26 cellular contexts compared by ENCODE assay signal in genomic region chr9:126875780-126876510, GRCh38. TPM values are rescaled to one million over a fixed set of nuclear protein-coding genes. Genes with fewer than 3 reads are reported as not detected.
DNase-seq lines count a peak whose midpoint lies in the region; ATAC-seq, FAIRE-seq and TF ChIP-seq lines count a peak whose summit lies in the region.
"Had no signal": no experiment of that assay in that cellular context is flagged by ENCODE, and none has a peak within 500 bp of the region (broad histone marks: within the 10 kb centered on the region; RNA-seq: fewer than 3 reads in every experiment).

No MANE protein-coding gene starts in this region.

- H3K27me3 ChIP-seq in right atrium auricular region: no peaks in the 10 kb centered on the region
- H3K27me3 ChIP-seq: brain microvascular endothelial cell, esophagus squamous epithelium, upper lobe of left lung had no signal

- no peaks in the 10 kb centered on the region for H3K27me3 Mint-ChIP-seq in T-helper 1 cell treated with Interleukin-12 subunit alpha and Interleukin-12 subunit beta and Interleukin-4 antibody, amounts not matched to agents 30 μg/mL and 1 μg/mL, for 36 hours (ENCODE audit: low read depth)
- no peaks in the 10 kb centered on the region for H3K27me3 Mint-ChIP-seq in effector memory CD8-positive, alpha-beta T cell
- H3K27me3 Mint-ChIP-seq in nephron progenitor cell (ENCODE audit: low read depth, poor library complexity): no peaks in the 10 kb centered on the region
- H3K27me3 Mint-ChIP-seq: activated CD4-positive, alpha-beta T cell treated with anti-CD3 and anti-CD28 coated beads for 36 hours had no signal

- H3K27ac ChIP-seq in right atrium auricular region: no peak overlapping the region
- H3K27ac ChIP-seq: 22Rv1, brain microvascular endothelial cell, esophagus squamous epithelium, left ventricle myocardium inferior, prostate gland, upper lobe of left lung had no signal

- peaks cover 16% of the 10 kb centered on the region for H3K36me3 ChIP-seq in right atrium auricular region
- H3K36me3 ChIP-seq: prostate gland had no signal

- TF ChIP-seq CTCF in nephron progenitor cell (IDR thresholded peaks at IDR 0.05): no peak
- no peak for TF ChIP-seq CTCF in right atrium auricular region (IDR thresholded peaks at IDR 0.05)

- no peak for TF ChIP-seq POLR2A in H54 (IDR thresholded peaks at IDR 0.05; ENCODE audit: low read depth, low read length)

- H3K4me3 Mint-ChIP-seq in T-helper 1 cell treated with Interleukin-12 subunit alpha and Interleukin-12 subunit beta and Interleukin-4 antibody, amounts not matched to agents 30 μg/mL and 1 μg/mL, for 36 hours: no peak overlapping the region
- no peak overlapping the region for H3K4me3 Mint-ChIP-seq in effector memory CD8-positive, alpha-beta T cell
- no peak overlapping the region for H3K4me3 Mint-ChIP-seq in nephron progenitor cell
- H3K4me3 Mint-ChIP-seq: activated CD4-positive, alpha-beta T cell treated with anti-CD3 and anti-CD28 coated beads for 36 hours had no signal

- H3K36me3 Mint-ChIP-seq in T-helper 1 cell treated with Interleukin-12 subunit alpha and Interleukin-12 subunit beta and Interleukin-4 antibody, amounts not matched to agents 30 μg/mL and 1 μg/mL, for 36 hours (ENCODE audit: low read depth): peaks cover 21% of the 10 kb centered on the region
- peaks cover 16% of the 10 kb centered on the region for H3K36me3 Mint-ChIP-seq in effector memory CD8-positive, alpha-beta T cell (ENCODE audit: insufficient read depth)
- peaks cover 51% of the 10 kb centered on the region for H3K36me3 Mint-ChIP-seq in nephron progenitor cell (ENCODE audit: low read depth)

- no peak for ATAC-seq in effector memory CD8-positive, alpha-beta T cell (replicated peaks)
- no peak for ATAC-seq in GM21786 (IDR thresholded peaks at IDR 0.05; ENCODE audit: unreplicated experiment)
- ATAC-seq: activated CD4-positive, alpha-beta T cell treated with anti-CD3 and anti-CD28 coated beads for 36 hours; Panc1 had no signal

- H3K4me3 ChIP-seq in right atrium auricular region: no peak overlapping the region
- H3K4me3 ChIP-seq: esophagus squamous epithelium, left ventricle myocardium inferior, prostate gland, upper lobe of left lung had no signal

- peaks cover 0 to 3% of the 10 kb centered on the region in 2 donors for H3K4me1 ChIP-seq in right atrium auricular region
- H3K4me1 ChIP-seq: prostate gland had no signal

- peaks cover 18% of the 10 kb centered on the region for H3K4me1 Mint-ChIP-seq in T-helper 1 cell treated with Interleukin-12 subunit alpha and Interleukin-12 subunit beta and Interleukin-4 antibody, amounts not matched to agents 30 μg/mL and 1 μg/mL, for 36 hours (ENCODE audit: low read depth)
- peaks cover 24 to 36% of the 10 kb centered on the region in 2 donors for H3K4me1 Mint-ChIP-seq in effector memory CD8-positive, alpha-beta T cell (ENCODE audit: low read depth in 2 of 2)
- peaks cover 5% of the 10 kb centered on the region for H3K4me1 Mint-ChIP-seq in nephron progenitor cell

- FAIRE-seq in H54 (lab: Jason Lieb, UNC): peak; percentile 60
- FAIRE-seq: colon, frontal cortex, H1 had no signal

- H3K27ac Mint-ChIP-seq in T-helper 1 cell treated with Interleukin-12 subunit alpha and Interleukin-12 subunit beta and Interleukin-4 antibody, amounts not matched to agents 30 μg/mL and 1 μg/mL, for 36 hours: peak overlapping the region; percentile 47
- H3K27ac Mint-ChIP-seq in effector memory CD8-positive, alpha-beta T cell: peak overlapping the region; percentile 72 to 76
- peak overlapping the region; percentile 76 for H3K27ac Mint-ChIP-seq in nephron progenitor cell

- H3K9me3 Mint-ChIP-seq in T-helper 1 cell treated with Interleukin-12 subunit alpha and Interleukin-12 subunit beta and Interleukin-4 antibody, amounts not matched to agents 30 μg/mL and 1 μg/mL, for 36 hours: no peaks in the 10 kb centered on the region
- H3K9me3 Mint-ChIP-seq in effector memory CD8-positive, alpha-beta T cell: no peaks in the 10 kb centered on the region
- peaks cover 3% of the 10 kb centered on the region for H3K9me3 Mint-ChIP-seq in nephron progenitor cell

- DNase-seq in T-helper 1 cell (no peak), H54 (ENCODE audit: insufficient read length, low spot score) (no peak), nephron progenitor cell (no peak), right atrium auricular region (ENCODE audit: low spot score) (no peak), SK-N-DZ (ENCODE audit: low spot score) (no peak)
- DNase-seq in effector memory CD8-positive, alpha-beta T cell: no peak
- DNase-seq: activated CD4-positive, alpha-beta T cell treated with anti-CD3 and anti-CD28 coated beads for 36 hours; brain microvascular endothelial cell; DND-41; esophagus squamous epithelium; hypothalamus; left ventricle myocardium inferior; NCI-H1092; NCI-H187; NCI-H526 treated with DMSO at 0.1 percent for 48 hours; SIG-M5; stimulated activated CD8-positive, alpha-beta memory T cell treated with anti-CD3 and anti-CD28 coated beads, Interleukin-4, amount 100 ng/mL, for 48 hours; upper lobe of left lung had no signal

- H3K9me3 ChIP-seq in right atrium auricular region: no peaks in the 10 kb centered on the region
- H3K9me3 ChIP-seq: esophagus squamous epithelium, left ventricle myocardium inferior, prostate gland, upper lobe of left lung had no signal

RNA-seq across cellular contexts. Expression of gene ZBTB34, which starts 15.5 kb away (rescaled TPM):
- 1 to 10 TPM; 3.5 to 6.2 TPM for total RNA-seq in right atrium auricular region
- polyA plus RNA-seq in SK-N-DZ (2014; cell fraction: cytosol; rRNA removed): 8.3 and 8.8 TPM in 2 replicates
- polyA plus RNA-seq in SK-N-DZ (2014; cell fraction: nucleus; rRNA removed): 4.3 and 7.5 TPM in 2 replicates

RNA-seq across cellular contexts. Expression of gene RALGPS1, which starts 38.6 kb away (rescaled TPM):
- total RNA-seq in right atrium auricular region: 10 to 100 TPM in 1 of 2 donors, 1 to 10 TPM in 1; 9.7 to 17.7 TPM
- polyA plus RNA-seq in SK-N-DZ (2014; cell fraction: cytosol; rRNA removed): 6.5 and 11.7 TPM in 2 replicates
- 31.2 and 45.7 TPM in 2 replicates for polyA plus RNA-seq in SK-N-DZ (2014; cell fraction: nucleus; rRNA removed)
